Comparison of ENCODE assay signal across 8 cellular contexts in the genomic region with DNA sequence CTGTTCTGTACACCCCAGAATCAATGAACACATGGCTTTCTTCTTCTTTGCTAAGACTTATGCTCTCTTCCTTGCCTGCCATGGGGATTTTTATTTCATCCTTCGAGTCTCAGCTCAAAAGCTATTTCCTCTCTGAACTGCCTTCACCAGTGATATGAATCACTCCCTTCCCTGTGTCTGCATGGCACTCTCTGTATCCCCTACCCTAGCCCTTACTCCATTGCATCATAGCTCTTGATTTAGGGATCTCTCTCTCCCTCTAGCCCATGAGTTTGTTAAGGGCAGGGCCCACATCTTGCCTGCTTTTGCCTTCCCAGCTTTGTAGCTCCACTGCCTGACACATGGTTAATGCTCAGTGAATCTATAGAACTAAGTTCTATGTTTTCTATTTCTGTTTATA. TPM values are rescaled to one million over a fixed set of nuclear protein-coding genes. Genes with fewer than 3 reads are reported as not detected.
A peak's percentile ranks its signal among the peaks of the same experiment; 100 is the strongest.
DNase-seq lines count a peak whose midpoint lies in the region; ATAC-seq, FAIRE-seq and TF ChIP-seq lines count a peak whose summit lies in the region.
"Had no signal": no experiment of that assay in that cellular context is flagged by ENCODE, and none has a peak within 500 bp of the region (broad histone marks: within the 10 kb centered on the region; RNA-seq: fewer than 3 reads in every experiment).

No MANE protein-coding gene starts in this region.

- peaks cover 8% of the 10 kb centered on the region for H3K36me3 Mint-ChIP-seq in central memory CD8-positive, alpha-beta T cell (ENCODE audit: insufficient read depth)

- H3K4me3 Mint-ChIP-seq in central memory CD8-positive, alpha-beta T cell = peak overlapping the region; percentile 62

- ATAC-seq in central memory CD8-positive, alpha-beta T cell (replicated peaks; ENCODE audit: extremely low read depth, poor library complexity, severe bottlenecking) = no peak
- no peak for ATAC-seq in GM18909 (IDR thresholded peaks at IDR 0.05; ENCODE audit: poor library complexity, unreplicated experiment)

- peak overlapping the region; percentile 82 for H3K27ac Mint-ChIP-seq in central memory CD8-positive, alpha-beta T cell (ENCODE audit: low read depth)

- DNase-seq in GM12892 (ENCODE audit: insufficient read length) (no peak), NOMO-1 treated with DMSO at 0.1 percent for 48 hours (lab: John Stamatoyannopoulos, UW; ENCODE audit: unreplicated experiment) (peak; percentile 34), renal cortical epithelial cell (ENCODE audit: low read depth) (peak; percentile 22), anterior cingulate cortex (lab: John Stamatoyannopoulos, UW) (no peak)
- no peak for DNase-seq in central memory CD8-positive, alpha-beta T cell (ENCODE audit: low spot score in 2 of 2)
- no peak for DNase-seq in stimulated activated naive CD4-positive, alpha-beta T cell (lab: John Stamatoyannopoulos, UW)
- DNase-seq: mesendoderm had no signal

- H3K4me1 Mint-ChIP-seq in central memory CD8-positive, alpha-beta T cell = peaks cover 61% of the 10 kb centered on the region

- no peak for TF ChIP-seq POLR2A in GM12892 (IDR thresholded peaks at IDR 0.05; ENCODE audit: low read depth, low read length)

- FAIRE-seq in GM12892 (lab: Jason Lieb, UNC) = peak; percentile 75

- H3K9me3 Mint-ChIP-seq in central memory CD8-positive, alpha-beta T cell = no peaks in the 10 kb centered on the region

- no peaks in the 10 kb centered on the region for H3K27me3 Mint-ChIP-seq in central memory CD8-positive, alpha-beta T cell

RNA-seq across cellular contexts. Expression of gene DOCK11, which starts 34.9 kb away (rescaled TPM):
- 14.9 TPM for polyA plus RNA-seq in GM12892 (2012; ENCODE audit: missing spikeins)
- 4.9 and 18.3 TPM in 2 replicates for total RNA-seq in renal cortical epithelial cell

Comparison
In these comparisons a context has a peak if more than half of its experiments do, and no peak if none do; other contexts are left out.
1. DNase-seq: peak in NOMO-1 treated with DMSO at 0.1 percent for 48 hours (single experiment) and renal cortical epithelial cell (single experiment); none in GM12892 (single experiment), central memory CD8-positive, alpha-beta T cell (0 of 2), anterior cingulate cortex (0 of 58) and stimulated activated naive CD4-positive, alpha-beta T cell (0 of 6).